In the genomic region with DNA sequence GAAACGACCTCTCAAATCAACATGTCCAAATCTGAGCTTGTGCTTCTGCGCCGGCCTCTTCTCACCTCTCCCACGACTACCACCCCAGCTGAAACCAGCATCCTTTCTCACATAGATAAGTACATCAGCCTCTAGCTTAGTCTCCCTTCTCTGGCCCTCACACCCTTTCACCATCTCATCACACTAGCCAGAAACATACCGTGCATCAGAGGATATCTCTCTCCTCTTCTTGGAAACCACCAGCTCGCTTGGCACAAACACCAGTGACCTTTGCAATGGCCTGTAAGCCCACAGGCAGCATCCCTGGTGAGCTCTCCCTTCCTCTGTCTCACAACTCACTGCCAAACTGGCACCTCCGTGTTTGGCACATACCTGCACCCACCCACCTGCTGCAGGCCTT, we compare ENCODE assay signal across 26 cellular contexts.
A peak's percentile ranks its signal among the peaks of the same experiment; 100 is the strongest.
DNase-seq lines count a peak whose midpoint lies in the region; ATAC-seq, FAIRE-seq and TF ChIP-seq lines count a peak whose summit lies in the region.
"Had no signal": no experiment of that assay in that cellular context is flagged by ENCODE, and none has a peak within 500 bp of the region (broad histone marks: within the 10 kb centered on the region; RNA-seq: fewer than 3 reads in every experiment).

No MANE protein-coding gene starts in this region.

- peak; percentile 14 for FAIRE-seq in GM12892 (lab: Jason Lieb, UNC)
- FAIRE-seq in HTR-8/SVneo (lab: Jason Lieb, UNC) = peak; percentile 23
- FAIRE-seq: A204.1, GM12878, GM19239 had no signal

- no peak overlapping the region for H3K23ac ChIP-seq in neuronal stem cell (ENCODE audit: low read depth, low read length, poor library complexity)

- no peak overlapping the region for H4K91ac ChIP-seq in neuronal stem cell (ENCODE audit: low read depth, low read length, poor library complexity)

- no peak for TF ChIP-seq EP300 in transverse colon (IDR thresholded peaks at IDR 0.05; ENCODE audit: low read depth)

- ATAC-seq in heart right ventricle = peak in 5 of 8 donors; percentile 17 to 53 (median 39)
- no peak for ATAC-seq in omental fat pad (ENCODE audit: low FRiP score)
- ATAC-seq: GM12878 had no signal

- H2BK15ac ChIP-seq in neuronal stem cell (ENCODE audit: low read length) = peak overlapping the region; percentile 54

- intact Hi-C loops in heart right ventricle (cut with DNase I) = no loop called here
- intact Hi-C loops in transverse colon (cut with DNase I; ENCODE audit: low total_unique reads) = no loop called here

- no peak overlapping the region for H2AK5ac ChIP-seq in neuronal stem cell (ENCODE audit: low read depth, low read length)

- no peaks in the 10 kb centered on the region for H3K79me1 ChIP-seq in neuronal stem cell (ENCODE audit: low read depth, low read length)

- no peak overlapping the region for H4K8ac ChIP-seq in neuronal stem cell (ENCODE audit: low read depth, low read length)

- no peak overlapping the region for H3K4ac ChIP-seq in neuronal stem cell (ENCODE audit: low read length)

- in situ Hi-C loops in transverse colon (cut with MboI; ENCODE audit: low pct_ligation_motif_present in 1 of 4, low pct_unique_long_range_greater_than_20kb in 1 of 4, low sequenced_read_pairs in 3 of 4) = no loop called here

- no peak overlapping the region for H3K4me3 ChIP-seq in heart right ventricle
- no peak overlapping the region for H3K4me3 ChIP-seq in right atrium auricular region
- no peak overlapping the region for H3K4me3 ChIP-seq in neuronal stem cell (ENCODE audit: low read length in 2 of 2)
- H3K4me3 ChIP-seq in transverse colon = no peak overlapping the region
- H3K4me3 ChIP-seq: BLaER1, GM12878 had no signal

- DNase-seq in heart right ventricle = peak in 1 of 2 donors; percentile 13
- DNase-seq in right atrium auricular region (ENCODE audit: low spot score) = no peak
- DNase-seq in GM12892 (ENCODE audit: insufficient read length) = no peak
- DNase-seq in HTR-8/SVneo (ENCODE audit: insufficient read length, low spot score) = no peak
- no peak for DNase-seq in neuronal stem cell (ENCODE audit: low spot score)
- no peak for DNase-seq in transverse colon
- DNase-seq in omental fat pad (ENCODE audit: low spot score) = no peak
- DNase-seq: 8988T; ACHN; BE2C; C1 segment of cervical spinal cord; CD4-positive, alpha-beta memory T cell; CD4-positive, CD25-positive, alpha-beta regulatory T cell; CD8-positive, alpha-beta memory T cell; COR-L47; DMS 273 treated with DMSO at 0.1 percent for 48 hours; DMS153; DMS53; DMS79; DND-41; EL; GDM1 had no signal

- no peak overlapping the region for H3K27ac ChIP-seq in heart right ventricle
- no peak overlapping the region for H3K27ac ChIP-seq in right atrium auricular region
- no peak overlapping the region for H3K27ac ChIP-seq in neuronal stem cell (replicated peaks; ENCODE audit: low read length)
- H3K27ac ChIP-seq in transverse colon = no peak overlapping the region
- H3K27ac ChIP-seq: BLaER1 had no signal

- H3K9ac ChIP-seq in neuronal stem cell (ENCODE audit: low read depth, low read length, poor library complexity) = no peak overlapping the region
- H3K9ac ChIP-seq: BLaER1 had no signal

- H2BK5ac ChIP-seq in neuronal stem cell (ENCODE audit: low read length) = no peak overlapping the region

- H2BK12ac ChIP-seq in neuronal stem cell (ENCODE audit: low read length) = no peak overlapping the region

- 53 to 54% methylated on average over 7 of the region's 7 CpGs for WGBS in heart right ventricle, 2 donors
- no CpG with 5 or more reads among the region's 7 CpGs for WGBS in neuronal stem cell (ENCODE audit: extremely low coverage in 2 of 2, insufficient read length in 2 of 2, insufficient replicate concordance in 1 of 2), 2 donors
- 67 to 75% methylated on average over 3 to 7 of the region's 7 CpGs for WGBS in transverse colon (ENCODE audit: low coverage in 1 of 2), 2 donors

- no peak overlapping the region for H2BK120ac ChIP-seq in neuronal stem cell (ENCODE audit: low read depth, low read length)

- TF ChIP-seq CTCF in heart right ventricle (IDR thresholded peaks at IDR 0.05) (no peak), right atrium auricular region (IDR thresholded peaks at IDR 0.05) (no peak), transverse colon (IDR thresholded peaks at IDR 0.05) (no peak), omental fat pad (IDR thresholded peaks at IDR 0.05) (no peak)

- H3K9me3 ChIP-seq in heart right ventricle = no peaks in the 10 kb centered on the region
- H3K9me3 ChIP-seq in right atrium auricular region = no peaks in the 10 kb centered on the region
- no peaks in the 10 kb centered on the region for H3K9me3 ChIP-seq in neuronal stem cell (replicated peaks in 1 of 2; ENCODE audit: control insufficient read depth in 2 of 2, insufficient read depth in 1 of 2, low read depth in 1 of 2, low read length in 2 of 2)
- H3K9me3 ChIP-seq in transverse colon = no peaks in the 10 kb centered on the region
- H3K9me3 ChIP-seq: BE2C, BLaER1 had no signal

- no peak overlapping the region for H2AFZ ChIP-seq in neuronal stem cell (ENCODE audit: low read length)

- H3K4me1 ChIP-seq in heart right ventricle (no peaks in the 10 kb centered on the region), right atrium auricular region (no peaks in the 10 kb centered on the region), neuronal stem cell (ENCODE audit: control insufficient read depth in 2 of 2, insufficient read depth in 1 of 2, low read depth in 1 of 2, low read length in 2 of 2) (no peaks in the 10 kb centered on the region), transverse colon (no peaks in the 10 kb centered on the region)
- H3K4me1 ChIP-seq: BLaER1 had no signal

- no peak for TF ChIP-seq POLR2A in GM12892 (IDR thresholded peaks at IDR 0.05; ENCODE audit: low read depth, low read length)
- TF ChIP-seq POLR2A in transverse colon (IDR thresholded peaks at IDR 0.05) = no peak

- H3K18ac ChIP-seq in neuronal stem cell (ENCODE audit: low read length) = peak overlapping the region; percentile 12

- no peak overlapping the region for H3K4me2 ChIP-seq in neuronal stem cell (ENCODE audit: insufficient read depth, low read length, poor library complexity, severe bottlenecking)
- H3K4me2 ChIP-seq: BLaER1 had no signal

- H3K27me3 ChIP-seq in heart right ventricle = peaks cover 0 to 3% (median 0%) of the 10 kb centered on the region in 7 donors
- H3K27me3 ChIP-seq in right atrium auricular region = no peaks in the 10 kb centered on the region
- H3K27me3 ChIP-seq in neuronal stem cell (ENCODE audit: control insufficient read depth in 3 of 3, insufficient read depth in 3 of 3, low read depth in 1 of 3, low read length in 3 of 3) = peaks cover 0 to 13% (median 0%) of the 10 kb centered on the region in 3 experiments
- H3K27me3 ChIP-seq in transverse colon = no peaks in the 10 kb centered on the region
- H3K27me3 ChIP-seq: BE2C, BLaER1 had no signal

- H3K36me3 ChIP-seq in heart right ventricle = no peaks in the 10 kb centered on the region
- no peaks in the 10 kb centered on the region for H3K36me3 ChIP-seq in right atrium auricular region
- H3K36me3 ChIP-seq in neuronal stem cell (replicated peaks in 1 of 2; ENCODE audit: control insufficient read depth in 2 of 2, insufficient read depth in 2 of 2, low read length in 2 of 2) = no peaks in the 10 kb centered on the region
- no peaks in the 10 kb centered on the region for H3K36me3 ChIP-seq in transverse colon

- H3K14ac ChIP-seq in neuronal stem cell (ENCODE audit: low read length) = no peak overlapping the region
